Comparison of ENCODE assay signal across 29 cellular contexts in genomic region chr6:69820018-69820417, GRCh38. TPM values are rescaled to one million over a fixed set of nuclear protein-coding genes. Genes with fewer than 3 reads are reported as not detected.
"Had no signal": no experiment of that assay in that cellular context is flagged by ENCODE, and none has a peak within 500 bp of the region (broad histone marks: within the 10 kb centered on the region; RNA-seq: fewer than 3 reads in every experiment).

No MANE protein-coding gene starts in this region.

- ATAC-seq: left lung; lower lobe of right lung; naive thymus-derived CD8-positive, alpha-beta T cell; right cardiac atrium; upper lobe of right lung had no signal

- H3K36me3 ChIP-seq: ascending aorta, cardiac muscle cell, colonic mucosa, left lung, lower lobe of right lung, spleen, stomach, thyroid gland, upper lobe of right lung had no signal

- H3K4me3 ChIP-seq: ascending aorta, cardiac muscle cell, colonic mucosa, left lung, lower lobe of right lung, spleen, stomach, thyroid gland, upper lobe of right lung had no signal

- DNase-seq: activated CD4-positive, alpha-beta memory T cell treated with anti-CD3 and anti-CD28 coated beads for 36 hours; activated CD4-positive, alpha-beta T cell treated with anti-CD3 and anti-CD28 coated beads, Interleukin-2, amount 10 ng/mL, durations not matched to agents 24 days and 14 days; activated effector memory CD4-positive, alpha-beta T cell treated with Interleukin-2 at 50 U/mL for 16 hours; activated naive CD4-positive, alpha-beta T cell treated with Interleukin-2 at 50 U/mL for 16 hours; activated T-cell treated with anti-CD3 and anti-CD28 coated beads for 4 hours; activated T-cell treated with anti-CD3 and anti-CD28 coated beads, Interleukin-2, amount 50 U/mL, for 72 hours; colonic mucosa; effector memory CD4-positive, alpha-beta T cell; left lung; lower lobe of right lung; mesenchymal stem cell; naive thymus-derived CD8-positive, alpha-beta T cell; nucleus accumbens; right cardiac atrium; spleen; stimulated activated CD4-positive, alpha-beta T cell treated with anti-CD3 and anti-CD28 coated beads, Interleukin-2, amount 100 ng/mL, for 48 hours; stomach; thyroid gland; upper lobe of right lung had no signal

- FAIRE-seq: frontal cortex, islet of Langerhans, TTC549 had no signal

- H3K27ac ChIP-seq: ascending aorta, cardiac muscle cell, colonic mucosa, left lung, lower lobe of right lung, spleen, stomach, thyroid gland, upper lobe of right lung, VCaP had no signal

- H3K27me3 Mint-ChIP-seq: activated CD4-positive, alpha-beta memory T cell treated with anti-CD3 and anti-CD28 coated beads for 36 hours; activated CD4-positive, alpha-beta T cell treated with anti-CD3 and anti-CD28 coated beads, Interleukin-2, amount 10 ng/mL, durations not matched to agents 24 days and 14 days; activated naive CD8-positive, alpha-beta T cell; brain; naive thymus-derived CD8-positive, alpha-beta T cell had no signal

- H3K4me3 Mint-ChIP-seq: activated CD4-positive, alpha-beta memory T cell treated with anti-CD3 and anti-CD28 coated beads for 36 hours; activated CD4-positive, alpha-beta T cell treated with anti-CD3 and anti-CD28 coated beads, Interleukin-2, amount 10 ng/mL, durations not matched to agents 24 days and 14 days; activated naive CD8-positive, alpha-beta T cell; activated T-cell treated with anti-CD3 and anti-CD28 coated beads, Interleukin-2, amount 50 U/mL, for 72 hours; brain; naive thymus-derived CD8-positive, alpha-beta T cell; neural crest cell had no signal

- H3K9me3 Mint-ChIP-seq: activated CD4-positive, alpha-beta memory T cell treated with anti-CD3 and anti-CD28 coated beads for 36 hours; activated CD4-positive, alpha-beta T cell treated with anti-CD3 and anti-CD28 coated beads, Interleukin-2, amount 10 ng/mL, durations not matched to agents 24 days and 14 days; activated T-cell treated with anti-CD3 and anti-CD28 coated beads, Interleukin-2, amount 50 U/mL, for 72 hours; brain; naive thymus-derived CD8-positive, alpha-beta T cell; neural crest cell had no signal

- H3K9me3 ChIP-seq: ascending aorta, colonic mucosa, left lung, lower lobe of right lung, spleen, stomach, thyroid gland, upper lobe of right lung had no signal

- H3K4me1 Mint-ChIP-seq: neural crest cell had no signal

- H3K4me1 ChIP-seq: ascending aorta, colonic mucosa, left lung, lower lobe of right lung, stomach, thyroid gland, upper lobe of right lung had no signal

- H3K36me3 Mint-ChIP-seq: activated CD4-positive, alpha-beta memory T cell treated with anti-CD3 and anti-CD28 coated beads for 36 hours; activated naive CD8-positive, alpha-beta T cell; brain had no signal

- H3K27ac Mint-ChIP-seq: activated CD4-positive, alpha-beta memory T cell treated with anti-CD3 and anti-CD28 coated beads for 36 hours; activated CD4-positive, alpha-beta T cell treated with anti-CD3 and anti-CD28 coated beads, Interleukin-2, amount 10 ng/mL, durations not matched to agents 24 days and 14 days; activated naive CD8-positive, alpha-beta T cell; activated T-cell treated with anti-CD3 and anti-CD28 coated beads, Interleukin-2, amount 50 U/mL, for 72 hours; brain; naive thymus-derived CD8-positive, alpha-beta T cell had no signal

- H3K27me3 ChIP-seq: ascending aorta, cardiac muscle cell, colonic mucosa, left lung, spleen, stomach, thyroid gland, upper lobe of right lung had no signal

RNA-seq across cellular contexts. Expression of gene COL19A1, which starts 46.3 kb away (rescaled TPM):
- total RNA-seq: activated CD4-positive, alpha-beta T cell treated with anti-CD3 and anti-CD28 coated beads, Interleukin-2, amount 10 ng/mL, durations not matched to agents 24 days and 14 days; ascending aorta; lower lobe of right lung; pulmonary artery endothelial cell; thyroid gland; upper lobe of right lung had no signal
